ENCODE assay signal across 7 cellular contexts in the genomic region with DNA sequence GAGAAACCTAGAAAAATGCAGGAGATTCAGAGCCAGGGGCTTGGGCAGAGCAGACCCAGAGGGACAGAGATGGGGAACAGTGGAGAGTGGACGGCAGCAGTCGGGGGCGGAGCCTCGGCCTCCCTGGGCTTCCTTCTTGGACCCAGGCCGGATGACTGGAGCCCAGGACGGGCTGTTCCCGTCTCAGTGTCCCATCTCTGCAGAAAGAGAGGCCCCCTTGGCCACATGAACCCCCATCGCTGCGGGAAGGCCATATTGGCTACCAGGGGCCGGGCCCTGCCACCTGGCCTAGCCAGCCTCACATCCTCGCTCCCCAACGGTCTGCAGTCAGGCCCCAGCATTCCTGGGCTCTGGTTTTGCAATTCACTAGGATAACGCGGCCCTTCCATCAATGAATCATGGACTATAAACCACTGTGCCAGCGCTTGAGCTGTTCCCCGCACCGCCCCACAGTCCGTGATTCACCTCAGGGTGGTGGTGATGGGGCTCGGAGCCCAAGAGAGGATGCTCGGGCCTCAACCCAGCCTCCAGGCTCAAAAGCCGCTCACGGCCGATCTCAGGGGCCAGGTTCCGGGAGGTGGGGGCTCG.
DNase-seq lines count a peak whose midpoint lies in the region; ATAC-seq, FAIRE-seq and TF ChIP-seq lines count a peak whose summit lies in the region.

No MANE protein-coding gene starts in this region.

- H2AFZ ChIP-seq in mammary epithelial cell (ENCODE audit: low read depth, low read length) = no peak overlapping the region

- H3K36me3 ChIP-seq in mammary epithelial cell (ENCODE audit: insufficient read depth, low read length) (peaks cover 7% of the 10 kb centered on the region), tibial nerve (peaks cover 0 to 70% (median 3%) of the 10 kb centered on the region in 3 donors)

- H3K27ac ChIP-seq in mammary epithelial cell (ENCODE audit: insufficient read depth, low read depth, low read length) (no peak overlapping the region), tibial nerve (peak overlapping the region; percentile 32 to 80 (median 70))

- peak in 1 of 2 donors; percentile 68 for TF ChIP-seq EP300 in tibial nerve (IDR thresholded peaks at IDR 0.05)

- no peak overlapping the region for H3K9ac ChIP-seq in mammary epithelial cell (ENCODE audit: insufficient read depth, low read length)

- intact Hi-C loops in mammary epithelial cell (cut with micrococcal nuclease) = no loop called here

- TF ChIP-seq POLR2A in tibial nerve (IDR thresholded peaks at IDR 0.05) = no peak

- H3K27me3 ChIP-seq in mammary epithelial cell (ENCODE audit: insufficient read depth, low read length) (no peaks in the 10 kb centered on the region), tibial nerve (no peaks in the 10 kb centered on the region)

- in situ Hi-C loops in mammary epithelial cell (cut with MboI; ENCODE audit: low sequenced_read_pairs in 2 of 2) = loop anchor here in 1 of 2 donors (25.0 kb wide), 1 partner anchor 351 kb away; no protein-coding TSS in a partner anchor

- no peak overlapping the region for H3K27ac Mint-ChIP-seq in T-cell

- dilution Hi-C loops in mammary epithelial cell (cut with HindIII; ENCODE audit: low sequenced_read_pairs) = loop anchor here (5.0 kb wide), 2 partner anchors 54 to 86 kb away; no protein-coding TSS in a partner anchor

- no peak overlapping the region for H3K4me3 Mint-ChIP-seq in T-cell

- FAIRE-seq in HTR-8/SVneo (lab: Jason Lieb, UNC) = no peak

- H4K20me1 ChIP-seq in mammary epithelial cell (ENCODE audit: insufficient read depth, low read length) = peaks cover 2% of the 10 kb centered on the region

- no TSS peak for BruUV-seq in mammary epithelial cell (replicated peaks; lab: Mats Ljungman, UMichigan)

- peaks cover 28% of the 10 kb centered on the region for H3K36me3 Mint-ChIP-seq in T-cell

- no peaks in the 10 kb centered on the region for H3K9me3 Mint-ChIP-seq in T-cell

- H3K79me2 ChIP-seq in mammary epithelial cell (ENCODE audit: insufficient read depth, low read length) = peaks cover 73% of the 10 kb centered on the region

- CTCF ChIA-PET in mammary epithelial cell (lab: Charles Lee; ENCODE audit: low non-redundant PET) (interaction anchor here (0.5 kb wide), 1 partner anchor 11 kb away, joined by 5 read pairs; no protein-coding TSS in a partner anchor), T-cell (lab: Charles Lee) (no interaction called here)

- no peaks in the 10 kb centered on the region for H3K9me3 ChIP-seq in mammary epithelial cell (replicated peaks; ENCODE audit: insufficient read depth, low read length)
- H3K9me3 ChIP-seq in tibial nerve = no peaks in the 10 kb centered on the region

- peaks cover 0 to 6% (median 4%) of the 10 kb centered on the region in 3 donors for H3K4me1 Mint-ChIP-seq in T-cell

- TF ChIP-seq CTCF in mammary epithelial cell (conservative IDR thresholded peaks at IDR 0.05 in 1 of 2, IDR thresholded peaks at IDR 0.05 in 1 of 2; ENCODE audit: extremely low read depth in 1 of 2, insufficient read depth in 1 of 2, low read depth in 1 of 2, low read length in 2 of 2) (no peak), tibial nerve (IDR thresholded peaks at IDR 0.05) (no peak)

- H3K27me3 Mint-ChIP-seq in T-cell = no peaks in the 10 kb centered on the region

- ATAC-seq in GM21619 (IDR thresholded peaks at IDR 0.05; ENCODE audit: unreplicated experiment) = no peak
- ATAC-seq in T-cell (replicated peaks in 1 of 4) = no peak

- POLR2A ChIA-PET in T-cell (lab: Charles Lee) = no interaction called here

- DNase-seq in HTR-8/SVneo (ENCODE audit: insufficient read length, low spot score) (peak; percentile 78), mammary epithelial cell (peak; percentile 87), left kidney (ENCODE audit: low read depth, low spot score) (peak; percentile 56), tibial nerve (ENCODE audit: low spot score in 2 of 2) (peak; percentile 52 to 72), T-cell (no peak), NCI-H510A treated with DMSO at 0.1 percent for 48 hours (lab: John Stamatoyannopoulos, UW) (no peak)

- peaks cover 23% of the 10 kb centered on the region for H3K4me1 ChIP-seq in mammary epithelial cell (ENCODE audit: insufficient read depth, low read length)
- peaks cover 0 to 63% (median 29%) of the 10 kb centered on the region in 4 donors for H3K4me1 ChIP-seq in tibial nerve

- peak overlapping the region; percentile 41 for H3K4me2 ChIP-seq in mammary epithelial cell (ENCODE audit: insufficient read depth, low read depth, low read length)

- 44% methylated on average over 16 of the region's 25 CpGs for WGBS in mammary epithelial cell (ENCODE audit: low coverage, missing lambda C conversion rate)
- 47 to 52% methylated on average over 16 to 23 of the region's 25 CpGs for whole genome bisulfite sequencing in tibial nerve, 2 donors

- H3K4me3 ChIP-seq in mammary epithelial cell (replicated peaks in 1 of 3; ENCODE audit: insufficient read depth in 1 of 3, low read depth in 2 of 3, low read length in 3 of 3) (no peak overlapping the region), tibial nerve (no peak overlapping the region)

Comparison
In these comparisons a context has a peak if more than half of its experiments do, and no peak if none do; other contexts are left out.
1. DNase-seq: peak in HTR-8/SVneo (single experiment), mammary epithelial cell (single experiment), left kidney (single experiment) and tibial nerve (2 of 2); none in T-cell (0 of 34) and NCI-H510A treated with DMSO at 0.1 percent for 48 hours (single experiment).